20 cellular contexts compared by ENCODE assay signal in genomic region chr11:8032122-8032521, GRCh38. TPM values are rescaled to one million over a fixed set of nuclear protein-coding genes. Genes with fewer than 3 reads are reported as not detected.
DNase-seq lines count a peak whose midpoint lies in the region; ATAC-seq and TF ChIP-seq lines count a peak whose summit lies in the region.
"Had no signal": no experiment of that assay in that cellular context is flagged by ENCODE, and none has a peak within 500 bp of the region (broad histone marks: within the 10 kb centered on the region; RNA-seq: fewer than 3 reads in every experiment).

No MANE protein-coding gene starts in this region.

- DNase-seq in activated CD8-positive, alpha-beta T cell treated with anti-CD3 and anti-CD28 coated beads, Interleukin-2, amount 10 ng/mL, durations not matched to agents 7 days and 5 days: peak; percentile 15
- DNase-seq in activated CD8-positive, alpha-beta T cell treated with anti-CD3 and anti-CD28 coated beads for 36 hours: no peak
- DNase-seq in GM23338 (ENCODE audit: low spot score) (no peak), coronary artery (ENCODE audit: low spot score) (peak; percentile 61), neuronal stem cell (ENCODE audit: low spot score) (no peak), cerebellum (ENCODE audit: low spot score) (no peak)
- no peak for DNase-seq in activated CD4-positive, alpha-beta T cell treated with anti-CD3 and anti-CD28 coated beads, Interleukin-2, amount 50 U/mL, for 48 hours
- DNase-seq: CD4-positive, CD25-positive, alpha-beta regulatory T cell; DMS53; KG1; MG63; NCI-H1105 treated with DMSO at 0.1 percent for 48 hours; NCI-H146; NCI-H1930; NCI-H2107; NCI-H748 treated with DMSO at 0.1 percent for 48 hours; NK-92 treated with Interleukin-12 subunit alpha and Interleukin-12 subunit beta, amount 100 ng/mL, for 24 hours; PC-9 had no signal

- no peak overlapping the region for H3K4ac ChIP-seq in neuronal stem cell (ENCODE audit: low read length)

- H3K4me1 ChIP-seq in GM23338 (ENCODE audit: insufficient read depth) (peaks cover 9% of the 10 kb centered on the region; the same call in 1 of the 2 replicates), neuronal stem cell (ENCODE audit: control insufficient read depth in 2 of 2, insufficient read depth in 1 of 2, low read depth in 1 of 2, low read length in 2 of 2) (peaks cover 6 to 9% of the 10 kb centered on the region in 2 donors)
- H3K4me1 ChIP-seq: SJSA1 had no signal

- no CpG with 5 or more reads among the region's 10 CpGs for WGBS in neuronal stem cell (ENCODE audit: extremely low coverage in 2 of 2, insufficient read length in 2 of 2, insufficient replicate concordance in 1 of 2), 2 donors

- H2AFZ ChIP-seq in GM23338 (0 out of 2 replicates have a peak overlapping the region, but pooled peaks have one; percentile 81), neuronal stem cell (ENCODE audit: low read length) (no peak overlapping the region)
- H2AFZ ChIP-seq: PC-9 had no signal

- H3K9ac ChIP-seq in neuronal stem cell (ENCODE audit: low read depth, low read length, poor library complexity): no peak overlapping the region

- no peaks in the 10 kb centered on the region for H3K36me3 Mint-ChIP-seq in activated CD8-positive, alpha-beta T cell treated with anti-CD3 and anti-CD28 coated beads, Interleukin-2, amount 10 ng/mL, durations not matched to agents 7 days and 5 days (ENCODE audit: low read depth)
- H3K36me3 Mint-ChIP-seq in activated CD8-positive, alpha-beta T cell treated with anti-CD3 and anti-CD28 coated beads for 36 hours (ENCODE audit: low read depth): no peaks in the 10 kb centered on the region
- no peaks in the 10 kb centered on the region for H3K36me3 Mint-ChIP-seq in GM23338 (ENCODE audit: low read depth)
- H3K36me3 Mint-ChIP-seq: CD4-positive, CD25-positive, alpha-beta regulatory T cell had no signal

- no peak overlapping the region for H2AK5ac ChIP-seq in neuronal stem cell (ENCODE audit: low read depth, low read length)

- H3K79me2 ChIP-seq in GM23338 (replicated peaks; ENCODE audit: insufficient read depth): no peaks in the 10 kb centered on the region

- no peak overlapping the region for H3K18ac ChIP-seq in neuronal stem cell (ENCODE audit: low read length)

- H3K14ac ChIP-seq in neuronal stem cell (ENCODE audit: low read length): no peak overlapping the region

- POLR2A ChIA-PET in activated CD8-positive, alpha-beta T cell treated with anti-CD3 and anti-CD28 coated beads, Interleukin-2, amount 10 ng/mL, durations not matched to agents 7 days and 5 days (lab: Charles Lee): no interaction called here
- POLR2A ChIA-PET in activated CD8-positive, alpha-beta T cell treated with anti-CD3 and anti-CD28 coated beads for 36 hours (lab: Charles Lee): no interaction called here

- peaks cover 2% of the 10 kb centered on the region for H3K4me1 Mint-ChIP-seq in activated CD8-positive, alpha-beta T cell treated with anti-CD3 and anti-CD28 coated beads, Interleukin-2, amount 10 ng/mL, durations not matched to agents 7 days and 5 days (ENCODE audit: low read depth)
- H3K4me1 Mint-ChIP-seq in activated CD8-positive, alpha-beta T cell treated with anti-CD3 and anti-CD28 coated beads for 36 hours (ENCODE audit: low read depth): peaks cover 2% of the 10 kb centered on the region
- peaks cover 17% of the 10 kb centered on the region for H3K4me1 Mint-ChIP-seq in GM23338

- H3K9me3 Mint-ChIP-seq in activated CD8-positive, alpha-beta T cell treated with anti-CD3 and anti-CD28 coated beads, Interleukin-2, amount 10 ng/mL, durations not matched to agents 7 days and 5 days (ENCODE audit: insufficient read depth): no peaks in the 10 kb centered on the region
- H3K9me3 Mint-ChIP-seq in activated CD8-positive, alpha-beta T cell treated with anti-CD3 and anti-CD28 coated beads for 36 hours: no peaks in the 10 kb centered on the region
- no peaks in the 10 kb centered on the region for H3K9me3 Mint-ChIP-seq in GM23338
- H3K9me3 Mint-ChIP-seq: CD4-positive, CD25-positive, alpha-beta regulatory T cell had no signal

- 0 out of 2 replicates have a peak, but pooled peaks cover 3% of the 10 kb centered on the region for H3F3A ChIP-seq in GM23338 (replicated peaks; ENCODE audit: low read depth)

- no peak for ATAC-seq in activated CD8-positive, alpha-beta T cell treated with anti-CD3 and anti-CD28 coated beads, Interleukin-2, amount 10 ng/mL, durations not matched to agents 7 days and 5 days
- ATAC-seq in activated CD8-positive, alpha-beta T cell treated with anti-CD3 and anti-CD28 coated beads for 36 hours: no peak
- ATAC-seq in GM23338: no peak
- ATAC-seq: Right ventricle myocardium inferior had no signal

- peak overlapping the region; percentile 63 for H2BK15ac ChIP-seq in neuronal stem cell (ENCODE audit: low read length)

- no peaks in the 10 kb centered on the region for H3K9me2 ChIP-seq in GM23338 (ENCODE audit: insufficient read depth)

- no peak overlapping the region for H3K4me2 ChIP-seq in GM23338
- H3K4me2 ChIP-seq in neuronal stem cell (ENCODE audit: insufficient read depth, low read length, poor library complexity, severe bottlenecking): no peak overlapping the region
- H3K4me2 ChIP-seq: PC-9 had no signal

- no peaks in the 10 kb centered on the region for H4K20me1 ChIP-seq in GM23338 (replicated peaks; ENCODE audit: insufficient read depth)

- peaks cover 3% of the 10 kb centered on the region for H3K79me1 ChIP-seq in neuronal stem cell (ENCODE audit: low read depth, low read length)

- no peak overlapping the region for H4K91ac ChIP-seq in neuronal stem cell (ENCODE audit: low read depth, low read length, poor library complexity)

- H3K27ac ChIP-seq in GM23338 (ENCODE audit: low read depth) (no peak overlapping the region), coronary artery (no peak overlapping the region), neuronal stem cell (replicated peaks; ENCODE audit: low read length) (no peak overlapping the region)
- H3K27ac ChIP-seq: PC-9, SJSA1 had no signal

- no peak overlapping the region for H3K4me3 Mint-ChIP-seq in activated CD8-positive, alpha-beta T cell treated with anti-CD3 and anti-CD28 coated beads, Interleukin-2, amount 10 ng/mL, durations not matched to agents 7 days and 5 days
- no peak overlapping the region for H3K4me3 Mint-ChIP-seq in activated CD8-positive, alpha-beta T cell treated with anti-CD3 and anti-CD28 coated beads for 36 hours
- H3K4me3 Mint-ChIP-seq in GM23338: no peak overlapping the region

- no peaks in the 10 kb centered on the region for H3K27me3 ChIP-seq in GM23338 (ENCODE audit: insufficient read depth)
- H3K27me3 ChIP-seq in neuronal stem cell (ENCODE audit: control insufficient read depth in 3 of 3, insufficient read depth in 3 of 3, low read depth in 1 of 3, low read length in 3 of 3): peaks cover 0 to 66% (median 0%) of the 10 kb centered on the region in 3 experiments
- H3K27me3 ChIP-seq: SJSA1 had no signal

- no peak overlapping the region for H3K4me3 ChIP-seq in GM23338
- no peak overlapping the region for H3K4me3 ChIP-seq in coronary artery
- no peak overlapping the region for H3K4me3 ChIP-seq in neuronal stem cell (ENCODE audit: low read length in 2 of 2)
- H3K4me3 ChIP-seq: MG63, PC-9, SJSA1 had no signal

- H2BK120ac ChIP-seq in neuronal stem cell (ENCODE audit: low read depth, low read length): no peak overlapping the region

- intact Hi-C loops in activated CD8-positive, alpha-beta T cell treated with anti-CD3 and anti-CD28 coated beads for 36 hours (cut with micrococcal nuclease): no loop called here

- peaks cover 15% of the 10 kb centered on the region for H3K27me3 Mint-ChIP-seq in activated CD8-positive, alpha-beta T cell treated with anti-CD3 and anti-CD28 coated beads, Interleukin-2, amount 10 ng/mL, durations not matched to agents 7 days and 5 days (ENCODE audit: low read depth)
- peaks cover 18% of the 10 kb centered on the region for H3K27me3 Mint-ChIP-seq in activated CD8-positive, alpha-beta T cell treated with anti-CD3 and anti-CD28 coated beads for 36 hours
- H3K27me3 Mint-ChIP-seq in GM23338 (ENCODE audit: insufficient read depth, low read depth, poor library complexity): peaks cover 11% of the 10 kb centered on the region

- H3K9me3 ChIP-seq in neuronal stem cell (replicated peaks in 1 of 2; ENCODE audit: control insufficient read depth in 2 of 2, insufficient read depth in 1 of 2, low read depth in 1 of 2, low read length in 2 of 2): no peaks in the 10 kb centered on the region
- H3K9me3 ChIP-seq: MG63, SJSA1 had no signal

- H2BK12ac ChIP-seq in neuronal stem cell (ENCODE audit: low read length): no peak overlapping the region

- H4K8ac ChIP-seq in neuronal stem cell (ENCODE audit: low read depth, low read length): no peak overlapping the region

- CTCF ChIA-PET in activated CD8-positive, alpha-beta T cell treated with anti-CD3 and anti-CD28 coated beads, Interleukin-2, amount 10 ng/mL, durations not matched to agents 7 days and 5 days (lab: Charles Lee): interaction anchor here (1.1 to 6.8 kb wide), 9 partner anchors 10 to 66 kb away, joined by 3 to 93 read pairs (median 7); partner anchors contain the start of gene EIF3F
- CTCF ChIA-PET in activated CD8-positive, alpha-beta T cell treated with anti-CD3 and anti-CD28 coated beads for 36 hours (lab: Charles Lee): interaction anchor here (1.0 to 7.7 kb wide), 9 partner anchors 10 to 73 kb away, joined by 3 to 120 read pairs (median 15); no protein-coding TSS in a partner anchor

- no peak overlapping the region for H3K27ac Mint-ChIP-seq in activated CD8-positive, alpha-beta T cell treated with anti-CD3 and anti-CD28 coated beads, Interleukin-2, amount 10 ng/mL, durations not matched to agents 7 days and 5 days
- H3K27ac Mint-ChIP-seq in activated CD8-positive, alpha-beta T cell treated with anti-CD3 and anti-CD28 coated beads for 36 hours: no peak overlapping the region
- H3K27ac Mint-ChIP-seq in GM23338: no peak overlapping the region

- H2BK5ac ChIP-seq in neuronal stem cell (ENCODE audit: low read length): no peak overlapping the region

- H3K23ac ChIP-seq in neuronal stem cell (ENCODE audit: low read depth, low read length, poor library complexity): no peak overlapping the region

- H3K36me3 ChIP-seq in GM23338 (ENCODE audit: insufficient read depth): no peaks in the 10 kb centered on the region
- H3K36me3 ChIP-seq in neuronal stem cell (replicated peaks in 1 of 2; ENCODE audit: control insufficient read depth in 2 of 2, insufficient read depth in 2 of 2, low read length in 2 of 2): no peaks in the 10 kb centered on the region
- H3K36me3 ChIP-seq: MG63, SJSA1 had no signal

- no peak for TF ChIP-seq CTCF in activated CD8-positive, alpha-beta T cell treated with anti-CD3 and anti-CD28 coated beads for 36 hours (IDR thresholded peaks at IDR 0.05)
- no peak for TF ChIP-seq CTCF in GM23338 (conservative IDR thresholded peaks at IDR 0.05; ENCODE audit: low read depth in 2 of 2)
- TF ChIP-seq CTCF in coronary artery (IDR thresholded peaks at IDR 0.05): no peak

RNA-seq across cellular contexts. Expression of gene EIF3F, which starts 45.0 kb away (rescaled TPM):
- 100 to 1,000 TPM; 212 to 222 TPM for total RNA-seq in activated CD8-positive, alpha-beta T cell treated with anti-CD3 and anti-CD28 coated beads, Interleukin-2, amount 10 ng/mL, durations not matched to agents 7 days and 5 days
- 100 to 1,000 TPM; 303 to 309 TPM for total RNA-seq in activated CD8-positive, alpha-beta T cell treated with anti-CD3 and anti-CD28 coated beads for 36 hours
- total RNA-seq in GM23338 (2014; rRNA removed; shearing (Covaris generic)): 351 and 555 TPM in 2 replicates
- 235 and 237 TPM in 2 replicates for polyA plus RNA-seq in GM23338 (2016; fragmentation: Nextera tagmentation; extraction: Ambion mirVana)
- 844 TPM for polyA plus RNA-seq in neuronal stem cell (2013, experiment 1 of 2)
- polyA plus RNA-seq in neuronal stem cell (2013, experiment 2 of 2): 868 TPM
- 164 TPM for total RNA-seq in cerebellum

RNA-seq across cellular contexts. Expression of gene TUB, which starts 48.9 kb away (rescaled TPM):
- total RNA-seq in activated CD8-positive, alpha-beta T cell treated with anti-CD3 and anti-CD28 coated beads, Interleukin-2, amount 10 ng/mL, durations not matched to agents 7 days and 5 days: not detected
- under 1 TPM; 0.05 to 0.16 TPM for total RNA-seq in activated CD8-positive, alpha-beta T cell treated with anti-CD3 and anti-CD28 coated beads for 36 hours
- total RNA-seq in GM23338 (2014; rRNA removed; shearing (Covaris generic)): 23.7 and 30.4 TPM in 2 replicates
- 5.0 and 5.5 TPM in 2 replicates for polyA plus RNA-seq in GM23338 (2016; fragmentation: Nextera tagmentation; extraction: Ambion mirVana)
- polyA plus RNA-seq in neuronal stem cell (2013, experiment 1 of 2): 20.7 TPM
- polyA plus RNA-seq in neuronal stem cell (2013, experiment 2 of 2): 20.5 TPM
- 76.3 TPM for total RNA-seq in cerebellum
- total RNA-seq: PC-9 had no signal

Comparison
In these comparisons a context has a peak if more than half of its experiments do, and no peak if none do; other contexts are left out.
1. DNase-seq: peak in activated CD8-positive, alpha-beta T cell treated with anti-CD3 and anti-CD28 coated beads, Interleukin-2, amount 10 ng/mL, durations not matched to agents 7 days and 5 days (single experiment) and coronary artery (single experiment); none in activated CD8-positive, alpha-beta T cell treated with anti-CD3 and anti-CD28 coated beads for 36 hours (single experiment), GM23338 (single experiment), neuronal stem cell (single experiment), activated CD4-positive, alpha-beta T cell treated with anti-CD3 and anti-CD28 coated beads, Interleukin-2, amount 50 U/mL, for 48 hours (0 of 2) and cerebellum (single experiment).
2. RNA of gene TUB, which starts 48.9 kb away (total RNA-seq): 76.3 TPM in cerebellum (single experiment) and 23.7 to 30.4 TPM in GM23338; 0.05 to 0.16 TPM in activated CD8-positive, alpha-beta T cell treated with anti-CD3 and anti-CD28 coated beads for 36 hours and not detected in activated CD8-positive, alpha-beta T cell treated with anti-CD3 and anti-CD28 coated beads, Interleukin-2, amount 10 ng/mL, durations not matched to agents 7 days and 5 days; every median in the first group is over 10 times any median in the second.